Comparison of ENCODE assay signal across 10 cellular contexts in genomic region chr6:111803384-111803783, GRCh38.
DNase-seq lines count a peak whose midpoint lies in the region; ATAC-seq, FAIRE-seq and TF ChIP-seq lines count a peak whose summit lies in the region.
"Had no signal": no experiment of that assay in that cellular context is flagged by ENCODE, and none has a peak within 500 bp of the region (broad histone marks: within the 10 kb centered on the region; RNA-seq: fewer than 3 reads in every experiment).

No MANE protein-coding gene starts in this region.

- no peak for TF ChIP-seq RAD21 in HepG2 (CRISPR knock-in tag; IDR thresholded peaks at IDR 0.05)
- no peak for TF ChIP-seq RAD21 in SK-N-SH (IDR thresholded peaks at IDR 0.05; ENCODE audit: low read length)

- TF ChIP-seq CTCF in right lobe of liver (IDR thresholded peaks at IDR 0.05): no peak
- TF ChIP-seq CTCF in HepG2 (CRISPR knock-in tag; IDR thresholded peaks at IDR 0.05): no peak
- TF ChIP-seq CTCF in upper lobe of left lung (IDR thresholded peaks at IDR 0.05): no peak
- TF ChIP-seq CTCF in SK-N-SH (IDR thresholded peaks at IDR 0.05): no peak

- H3F3A ChIP-seq in SK-N-SH (replicated peaks; ENCODE audit: insufficient read depth): peaks cover 9% of the 10 kb centered on the region

- no peak overlapping the region for H3K4me2 ChIP-seq in HepG2 (ENCODE audit: low read depth, low read length)
- H3K4me2 ChIP-seq in SK-N-SH: no peak overlapping the region

- intact Hi-C loops in right lobe of liver (cut with DNase I): no loop called here
- intact Hi-C loops in HepG2 (cut with micrococcal nuclease; ENCODE audit: unreplicated experiment): no loop called here

- DNase-seq in right lobe of liver (no peak), HepG2 (ENCODE audit: low spot score) (no peak), upper lobe of left lung (no peak), NCI-H510A treated with DMSO at 0.1 percent for 48 hours (lab: John Stamatoyannopoulos, UW) (no peak), SK-N-SH (no peak)
- DNase-seq in activated naive CD4-positive, alpha-beta T cell treated with anti-CD3 and anti-CD28 coated beads, Interleukin-2, amount 50 U/mL, for 16 hours: peak; percentile 58
- DNase-seq: cerebellar nuclear complex had no signal

- POLR2A ChIA-PET in HepG2 (lab: Yijun Ruan, JAX) (no interaction called here), SK-N-SH (lab: Yijun Ruan, JAX) (no interaction called here)

- H3K9ac ChIP-seq in HepG2 (ENCODE audit: insufficient read depth, low read depth, low read length) (no peak overlapping the region), mucosa of rectum (ENCODE audit: low read depth in 1 of 2, low read length in 2 of 2) (no peak overlapping the region), SK-N-SH (no peak overlapping the region)

- FAIRE-seq in HepG2 (lab: Jason Lieb, UNC): no peak

- TF ChIP-seq POLR2A in right lobe of liver (IDR thresholded peaks at IDR 0.05): no peak
- TF ChIP-seq POLR2A in HepG2 (IDR thresholded peaks at IDR 0.05; ENCODE audit: insufficient read depth in 1 of 2, low read depth in 2 of 2, low read length in 2 of 2): no peak
- no peak for TF ChIP-seq POLR2A in upper lobe of left lung (IDR thresholded peaks at IDR 0.05)

- BruUV-seq in HepG2 (replicated peaks; lab: Mats Ljungman, UMichigan): no TSS peak

- no peaks in the 10 kb centered on the region for H3K79me2 ChIP-seq in HepG2 (ENCODE audit: insufficient read depth, low read length)
- H3K79me2 ChIP-seq in SK-N-SH (ENCODE audit: insufficient read depth): peaks cover 23% of the 10 kb centered on the region; the same call in 1 of the 2 replicates

- H3K27me3 ChIP-seq in right lobe of liver (no peaks in the 10 kb centered on the region), HepG2 (ENCODE audit: control insufficient read depth in 1 of 2, insufficient read depth in 2 of 2, low read length in 2 of 2) (no peaks in the 10 kb centered on the region), mucosa of rectum (ENCODE audit: control insufficient read depth in 2 of 2, insufficient read depth in 2 of 2, low read length in 2 of 2) (no peaks in the 10 kb centered on the region), upper lobe of left lung (no peaks in the 10 kb centered on the region), SK-N-SH (ENCODE audit: insufficient read depth) (no peaks in the 10 kb centered on the region)

- H3K9me3 ChIP-seq in right lobe of liver (no peaks in the 10 kb centered on the region), HepG2 (ENCODE audit: low read length) (no peaks in the 10 kb centered on the region), mucosa of rectum (ENCODE audit: control insufficient read depth in 2 of 2, low read length in 2 of 2) (no peaks in the 10 kb centered on the region), upper lobe of left lung (no peaks in the 10 kb centered on the region), SK-N-SH (no peaks in the 10 kb centered on the region)

- H4K20me1 ChIP-seq in HepG2 (ENCODE audit: insufficient read depth, low read length): no peaks in the 10 kb centered on the region
- H4K20me1 ChIP-seq in SK-N-SH (ENCODE audit: insufficient read depth): no peaks in the 10 kb centered on the region

- no peak overlapping the region for H3K4me3 ChIP-seq in right lobe of liver
- H3K4me3 ChIP-seq in HepG2 (replicated peaks in 1 of 3; ENCODE audit: insufficient read depth in 1 of 3, low read depth in 2 of 3, low read length in 3 of 3): no peak overlapping the region
- no peak overlapping the region for H3K4me3 ChIP-seq in mucosa of rectum (ENCODE audit: low read length in 2 of 2)
- H3K4me3 ChIP-seq in upper lobe of left lung: no peak overlapping the region
- H3K4me3 ChIP-seq in SK-N-SH (ENCODE audit: low read depth in 2 of 2, low read length in 1 of 2): no peak overlapping the region
- H3K4me3 ChIP-seq: SK-N-MC had no signal

- H2AFZ ChIP-seq in HepG2 (ENCODE audit: low read length) (no peak overlapping the region), SK-N-SH (ENCODE audit: low read depth) (no peak overlapping the region)

- CTCF ChIA-PET in HepG2 (lab: Yijun Ruan, JAX; ENCODE audit: low intra/inter-chr PET ratio, low total read pairs) (no interaction called here), SK-N-SH (lab: Yijun Ruan, JAX) (interaction anchor here (1.1 to 1.4 kb wide), 3 partner anchors 9 to 91 kb away, joined by 3 read pairs; partner anchors contain the start of gene FYN)

- H3K4me1 ChIP-seq in right lobe of liver (no peaks in the 10 kb centered on the region), HepG2 (ENCODE audit: insufficient read depth, low read length) (peaks cover 5% of the 10 kb centered on the region), mucosa of rectum (ENCODE audit: control insufficient read depth in 2 of 2, insufficient read depth in 2 of 2, low read length in 2 of 2) (peaks cover 5 to 9% of the 10 kb centered on the region in 2 donors), upper lobe of left lung (peaks cover 32 to 52% (median 39%) of the 10 kb centered on the region in 4 donors), SK-N-SH (ENCODE audit: control insufficient read depth in 1 of 2, insufficient read depth in 2 of 2, low read depth in 1 of 2, low read length in 1 of 2) (peaks cover 4 to 32% of the 10 kb centered on the region in 2 experiments; a peak in 3 of 4 replicates)

- 87% methylated on average over 1 of the region's 1 CpG for WGBS in right lobe of liver (ENCODE audit: insufficient coverage, low coverage, low lambda C conversion rate, missing lambda C conversion rate)
- WGBS in HepG2 (ENCODE audit: low lambda C conversion rate): 97% methylated on average over 1 of the region's 1 CpG
- WGBS in upper lobe of left lung, 2 donors: 67 to 83% methylated on average over 1 of the region's 1 CpG
- WGBS in SK-N-SH (ENCODE audit: low lambda C conversion rate): 100% methylated on average over 1 of the region's 1 CpG

- no peaks in the 10 kb centered on the region for H3K9me2 ChIP-seq in SK-N-SH

- ATAC-seq in right lobe of liver (peak; percentile 34 to 48 (median 39)), HepG2 (no peak), upper lobe of left lung (ENCODE audit: low FRiP score in 2 of 2) (no peak), GM18867 (IDR thresholded peaks at IDR 0.05; ENCODE audit: unreplicated experiment) (no peak)

- no peak for TF ChIP-seq EP300 in HepG2 (IDR thresholded peaks at IDR 0.05; ENCODE audit: low read depth in 2 of 2, low read length in 2 of 2)
- no peak for TF ChIP-seq EP300 in HepG2 (CRISPR knock-in tag; IDR thresholded peaks at IDR 0.05; ENCODE audit: borderline replicate concordance)
- no peak for TF ChIP-seq EP300 in upper lobe of left lung (IDR thresholded peaks at IDR 0.05)
- no peak for TF ChIP-seq EP300 in SK-N-SH (IDR thresholded peaks at IDR 0.05; ENCODE audit: borderline replicate concordance in 1 of 2, low read depth in 1 of 2, low read length in 1 of 2)

- in situ Hi-C loops in HepG2 (cut with HindIII; ENCODE audit: extremely low pct_ligation_motif_present, low pct_unique_long_range_greater_than_20kb): no loop called here

- peak overlapping the region in 1 of 3 donors; percentile 7 for H3K27ac ChIP-seq in right lobe of liver
- no peak overlapping the region for H3K27ac ChIP-seq in HepG2 (ENCODE audit: extremely low read length, insufficient read depth, low read length)
- H3K27ac ChIP-seq in mucosa of rectum (ENCODE audit: low read depth in 2 of 2, low read length in 2 of 2): peak overlapping the region; percentile 24 to 50
- H3K27ac ChIP-seq in upper lobe of left lung: peak overlapping the region; percentile 42 to 79 (median 76)
- no peak overlapping the region for H3K27ac ChIP-seq in SK-N-SH (ENCODE audit: low read depth in 2 of 2, low read length in 1 of 2)
- H3K27ac ChIP-seq: SK-N-MC had no signal

- no peaks in the 10 kb centered on the region for H3K36me3 ChIP-seq in right lobe of liver
- no peaks in the 10 kb centered on the region for H3K36me3 ChIP-seq in HepG2 (replicated peaks in 1 of 2; ENCODE audit: control insufficient read depth in 1 of 2, insufficient read depth in 2 of 2, low read length in 2 of 2)
- no peaks in the 10 kb centered on the region for H3K36me3 ChIP-seq in mucosa of rectum (ENCODE audit: control insufficient read depth in 2 of 2, insufficient read depth in 2 of 2, low read length in 2 of 2)
- H3K36me3 ChIP-seq in upper lobe of left lung: no peaks in the 10 kb centered on the region
- no peaks in the 10 kb centered on the region for H3K36me3 ChIP-seq in SK-N-SH (replicated peaks in 1 of 2; ENCODE audit: control insufficient read depth in 1 of 2, insufficient read depth in 2 of 2, low read length in 1 of 2)

TF ChIP-seq in HepG2, 621 proteins besides CTCF, POLR2A, EP300 and RAD21 (continues in another document):
- no peak for TF ChIP-seq ZNF564 (CRISPR knock-in tag; IDR thresholded peaks at IDR 0.05)
- TF ChIP-seq ISL2 (CRISPR knock-in tag; IDR thresholded peaks at IDR 0.05): no peak
- no peak for TF ChIP-seq CREBL2 (CRISPR knock-in tag; IDR thresholded peaks at IDR 0.05; ENCODE audit: borderline replicate concordance)
- no peak for TF ChIP-seq NR1H2 (CRISPR knock-in tag; IDR thresholded peaks at IDR 0.05; ENCODE audit: borderline replicate concordance, low read depth)
- no peak for TF ChIP-seq CC2D1A (CRISPR knock-in tag; IDR thresholded peaks at IDR 0.05)

TF ChIP-seq in SK-N-SH, 30 proteins besides CTCF, POLR2A, EP300 and RAD21 (continues in another document):
- TF ChIP-seq USF1 (IDR thresholded peaks at IDR 0.05; ENCODE audit: borderline replicate concordance, low read depth): no peak
- no peak for TF ChIP-seq FOXM1 (IDR thresholded peaks at IDR 0.05; ENCODE audit: low read depth)
- TF ChIP-seq GABPA (IDR thresholded peaks at IDR 0.05; ENCODE audit: low read depth): no peak
- no peak for TF ChIP-seq PBX3 (IDR thresholded peaks at IDR 0.05)
- TF ChIP-seq MEF2A (IDR thresholded peaks at IDR 0.05; ENCODE audit: borderline replicate concordance, low read depth): no peak

Comparison
In these comparisons a context has a peak if more than half of its experiments do, and no peak if none do; other contexts are left out.
1. ATAC-seq: peak in right lobe of liver (4 of 4); none in HepG2 (single experiment), upper lobe of left lung (0 of 2) and GM18867 (single experiment).
2. H3K27ac ChIP-seq: peak in mucosa of rectum (2 of 2) and upper lobe of left lung (4 of 4); none in HepG2 (single experiment) and SK-N-SH (0 of 2).